1 cellular context compared by ENCODE assay signal in the genomic region with DNA sequence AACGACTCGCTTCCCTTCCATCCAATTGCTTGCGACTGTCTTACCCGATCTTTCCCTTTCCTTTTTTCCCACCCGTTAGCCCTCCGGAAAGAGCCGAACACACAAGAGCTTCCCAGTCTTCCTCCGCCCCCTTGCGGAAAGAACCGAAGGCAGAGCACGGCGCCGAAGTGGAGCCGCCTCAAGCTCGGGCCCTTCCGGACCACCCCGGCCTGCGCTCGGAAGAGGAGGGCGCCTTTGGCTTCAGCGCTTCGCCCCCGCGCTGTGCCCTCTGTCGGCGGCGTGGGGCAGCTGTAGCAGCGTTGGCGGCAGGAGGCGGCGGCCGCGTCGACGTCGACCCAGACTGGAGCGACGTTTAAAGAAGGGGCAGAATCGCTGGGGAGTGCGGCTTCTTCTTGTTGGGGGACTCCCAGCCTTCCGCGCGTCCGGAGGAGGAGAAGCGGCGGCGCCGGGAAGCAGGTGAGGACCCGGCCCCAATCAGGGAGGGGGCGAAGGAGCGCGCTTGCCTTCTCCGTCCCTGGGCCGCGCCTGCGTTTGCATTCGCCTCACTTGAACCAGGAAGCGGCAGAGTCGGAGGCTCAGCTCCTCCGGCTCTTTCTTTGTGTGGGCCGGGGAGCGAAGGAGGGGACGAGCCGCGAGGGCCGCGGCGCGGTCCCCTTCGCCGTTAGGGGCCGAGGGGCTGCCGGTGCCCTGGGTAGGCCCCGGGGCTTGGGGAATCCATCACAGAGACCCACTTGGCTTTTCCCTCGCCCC.
TF ChIP-seq lines count a peak whose summit lies in the region.

A gene with protein sequence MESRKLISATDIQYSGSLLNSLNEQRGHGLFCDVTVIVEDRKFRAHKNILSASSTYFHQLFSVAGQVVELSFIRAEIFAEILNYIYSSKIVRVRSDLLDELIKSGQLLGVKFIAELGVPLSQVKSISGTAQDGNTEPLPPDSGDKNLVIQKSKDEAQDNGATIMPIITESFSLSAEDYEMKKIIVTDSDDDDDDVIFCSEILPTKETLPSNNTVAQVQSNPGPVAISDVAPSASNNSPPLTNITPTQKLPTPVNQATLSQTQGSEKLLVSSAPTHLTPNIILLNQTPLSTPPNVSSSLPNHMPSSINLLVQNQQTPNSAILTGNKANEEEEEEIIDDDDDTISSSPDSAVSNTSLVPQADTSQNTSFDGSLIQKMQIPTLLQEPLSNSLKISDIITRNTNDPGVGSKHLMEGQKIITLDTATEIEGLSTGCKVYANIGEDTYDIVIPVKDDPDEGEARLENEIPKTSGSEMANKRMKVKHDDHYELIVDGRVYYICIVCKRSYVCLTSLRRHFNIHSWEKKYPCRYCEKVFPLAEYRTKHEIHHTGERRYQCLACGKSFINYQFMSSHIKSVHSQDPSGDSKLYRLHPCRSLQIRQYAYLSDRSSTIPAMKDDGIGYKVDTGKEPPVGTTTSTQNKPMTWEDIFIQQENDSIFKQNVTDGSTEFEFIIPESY (plus strand): TSS at position 291 of the 750 bp plus-strand sequence. CDS start 2,604 bp downstream, outside the sequence.

TF ChIP-seq in K562, 482 proteins besides CTCF, POLR2A, EP300 and RAD21 (continued from another document and continues in another):
- TF ChIP-seq ETV5 (CRISPR knock-in tag; IDR thresholded peaks at IDR 0.05; ENCODE audit: low read depth) (peak; percentile 72), NELFE (IDR thresholded peaks at IDR 0.05; ENCODE audit: insufficient read depth, insufficient read length) (no peak), ARNT (IDR thresholded peaks at IDR 0.05) (no peak), SIRT6 (IDR thresholded peaks at IDR 0.05; ENCODE audit: low read depth, low read length) (no peak), ETV6 (IDR thresholded peaks at IDR 0.05; ENCODE audit: borderline replicate concordance in 1 of 2, low read depth in 2 of 2, low read length in 1 of 2) (no peak), ETV6 (CRISPR knock-in tag; IDR thresholded peaks at IDR 0.05; ENCODE audit: borderline replicate concordance) (no peak), ZNF124 (CRISPR knock-in tag; IDR thresholded peaks at IDR 0.05) (no peak), HDAC6 (IDR thresholded peaks at IDR 0.05; ENCODE audit: low read depth, low read length) (no peak), ZNF717 (CRISPR knock-in tag; IDR thresholded peaks at IDR 0.05) (no peak), YBX1 (IDR thresholded peaks at IDR 0.05) (no peak), MYBL2 (IDR thresholded peaks at IDR 0.05; ENCODE audit: low read depth) (no peak), MYBL2 (CRISPR knock-in tag; IDR thresholded peaks at IDR 0.05; ENCODE audit: borderline replicate concordance) (no peak), ZNF507 (tag; conservative IDR thresholded peaks at IDR 0.05) (no peak), CREM (IDR thresholded peaks at IDR 0.05; ENCODE audit: low read depth) (peak; percentile 84), NRF1 (conservative IDR thresholded peaks at IDR 0.05 in 1 of 2, IDR thresholded peaks at IDR 0.05 in 1 of 2) (peak; percentile 68 to 77), SMARCE1 (IDR thresholded peaks at IDR 0.05) (no peak), MAZ (CRISPR knock-in tag; conservative IDR thresholded peaks at IDR 0.05 in 1 of 2, IDR thresholded peaks at IDR 0.05 in 1 of 2) (peak; percentile 75 to 92), TBP (optimal IDR thresholded peaks at IDR 0.05; ENCODE audit: low read depth, low read length) (peak; percentile 47), GTF2F1 (IDR thresholded peaks at IDR 0.05; ENCODE audit: low read depth, low read length) (0 out of 2 replicates have a peak, but pooled peaks have one; percentile 40), KAT7 (CRISPR knock-in tag; IDR thresholded peaks at IDR 0.05; ENCODE audit: borderline replicate concordance) (peak; percentile 89; the same call in 1 of the 2 replicates), POLR2G (IDR thresholded peaks at IDR 0.05; ENCODE audit: low read depth, low read length) (peak; percentile 90), FOXP1 (CRISPR knock-in tag; IDR thresholded peaks at IDR 0.05) (peak; percentile 83), FUS (optimal IDR thresholded peaks at IDR 0.05; ENCODE audit: low read depth, low read length) (no peak), ZNF282 (CRISPR knock-in tag; IDR thresholded peaks at IDR 0.05) (no peak; the same call in 1 of the 2 replicates), SMARCC2 (IDR thresholded peaks at IDR 0.05; ENCODE audit: low read depth) (no peak), RBM15 (IDR thresholded peaks at IDR 0.05; ENCODE audit: insufficient read depth, low read length) (no peak), GATAD2B (IDR thresholded peaks at IDR 0.05; ENCODE audit: borderline replicate concordance) (no peak), ATF1 (CRISPR knock-in tag; IDR thresholded peaks at IDR 0.05) (no peak), ATF1 (tag; IDR thresholded peaks at IDR 0.05) (peak; percentile 83), U2AF1 (optimal IDR thresholded peaks at IDR 0.05; ENCODE audit: low read depth, low read length) (peak; percentile 61), L3MBTL2 (IDR thresholded peaks at IDR 0.05) (peak; percentile 99), FOXM1 (IDR thresholded peaks at IDR 0.05; ENCODE audit: low read depth) (no peak), FOXM1 (CRISPR knock-in tag; IDR thresholded peaks at IDR 0.05; ENCODE audit: low read depth) (0 out of 2 replicates have a peak, but pooled peaks have one; percentile 54), NR1H2 (CRISPR knock-in tag; IDR thresholded peaks at IDR 0.05) (peak; percentile 52; the same call in 1 of the 2 replicates), CXXC5 (CRISPR knock-in tag; IDR thresholded peaks at IDR 0.05) (peak; percentile 92), YY1 (IDR thresholded peaks at IDR 0.05; ENCODE audit: borderline replicate concordance in 1 of 3, control insufficient read depth in 1 of 3, extremely low read depth in 1 of 3, insufficient read depth in 3 of 3, insufficient read length in 1 of 3, insufficient replicate concordance in 2 of 3, low read depth in 1 of 3, low read length in 2 of 3) (peak in 1 of 3 experiments; percentile 47), ZNF3 (CRISPR knock-in tag; IDR thresholded peaks at IDR 0.05) (no peak), POLR2AphosphoS2 (IDR thresholded peaks at IDR 0.05; ENCODE audit: low read length) (no peak), ZNF75A (CRISPR knock-in tag; IDR thresholded peaks at IDR 0.05) (no peak), NBN (IDR thresholded peaks at IDR 0.05; ENCODE audit: low read depth) (peak; percentile 54; the same call in 1 of the 2 replicates), ZKSCAN1 (IDR thresholded peaks at IDR 0.05; ENCODE audit: low read depth, low read length) (peak; percentile 54; the same call in 1 of the 2 replicates)
- TF ChIP-seq, protein P1, sequence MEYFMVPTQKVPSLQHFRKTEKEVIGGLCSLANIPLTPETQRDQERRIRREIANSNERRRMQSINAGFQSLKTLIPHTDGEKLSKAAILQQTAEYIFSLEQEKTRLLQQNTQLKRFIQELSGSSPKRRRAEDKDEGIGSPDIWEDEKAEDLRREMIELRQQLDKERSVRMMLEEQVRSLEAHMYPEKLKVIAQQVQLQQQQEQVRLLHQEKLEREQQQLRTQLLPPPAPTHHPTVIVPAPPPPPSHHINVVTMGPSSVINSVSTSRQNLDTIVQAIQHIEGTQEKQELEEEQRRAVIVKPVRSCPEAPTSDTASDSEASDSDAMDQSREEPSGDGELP (CRISPR knock-in tag; IDR thresholded peaks at IDR 0.05; ENCODE audit: borderline replicate concordance), result peak; percentile 94
- TF ChIP-seq, protein P2, sequence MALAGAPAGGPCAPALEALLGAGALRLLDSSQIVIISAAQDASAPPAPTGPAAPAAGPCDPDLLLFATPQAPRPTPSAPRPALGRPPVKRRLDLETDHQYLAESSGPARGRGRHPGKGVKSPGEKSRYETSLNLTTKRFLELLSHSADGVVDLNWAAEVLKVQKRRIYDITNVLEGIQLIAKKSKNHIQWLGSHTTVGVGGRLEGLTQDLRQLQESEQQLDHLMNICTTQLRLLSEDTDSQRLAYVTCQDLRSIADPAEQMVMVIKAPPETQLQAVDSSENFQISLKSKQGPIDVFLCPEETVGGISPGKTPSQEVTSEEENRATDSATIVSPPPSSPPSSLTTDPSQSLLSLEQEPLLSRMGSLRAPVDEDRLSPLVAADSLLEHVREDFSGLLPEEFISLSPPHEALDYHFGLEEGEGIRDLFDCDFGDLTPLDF (CRISPR knock-in tag; IDR thresholded peaks at IDR 0.05), result peak; percentile 53; the same call in 1 of the 2 replicates
- TF ChIP-seq, protein P3, sequence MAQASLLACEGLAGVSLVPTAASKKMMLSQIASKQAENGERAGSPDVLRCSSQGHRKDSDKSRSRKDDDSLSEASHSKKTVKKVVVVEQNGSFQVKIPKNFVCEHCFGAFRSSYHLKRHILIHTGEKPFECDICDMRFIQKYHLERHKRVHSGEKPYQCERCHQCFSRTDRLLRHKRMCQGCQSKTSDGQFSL (CRISPR knock-in tag; IDR thresholded peaks at IDR 0.05), result no peak; the same call in 1 of the 2 replicates
- TF ChIP-seq, protein P3 (tag; IDR thresholded peaks at IDR 0.05), result no peak
- TF ChIP-seq, protein P4, sequence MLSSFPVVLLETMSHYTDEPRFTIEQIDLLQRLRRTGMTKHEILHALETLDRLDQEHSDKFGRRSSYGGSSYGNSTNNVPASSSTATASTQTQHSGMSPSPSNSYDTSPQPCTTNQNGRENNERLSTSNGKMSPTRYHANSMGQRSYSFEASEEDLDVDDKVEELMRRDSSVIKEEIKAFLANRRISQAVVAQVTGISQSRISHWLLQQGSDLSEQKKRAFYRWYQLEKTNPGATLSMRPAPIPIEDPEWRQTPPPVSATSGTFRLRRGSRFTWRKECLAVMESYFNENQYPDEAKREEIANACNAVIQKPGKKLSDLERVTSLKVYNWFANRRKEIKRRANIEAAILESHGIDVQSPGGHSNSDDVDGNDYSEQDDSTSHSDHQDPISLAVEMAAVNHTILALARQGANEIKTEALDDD (IDR thresholded peaks at IDR 0.05), result no peak
- TF ChIP-seq, protein P5, sequence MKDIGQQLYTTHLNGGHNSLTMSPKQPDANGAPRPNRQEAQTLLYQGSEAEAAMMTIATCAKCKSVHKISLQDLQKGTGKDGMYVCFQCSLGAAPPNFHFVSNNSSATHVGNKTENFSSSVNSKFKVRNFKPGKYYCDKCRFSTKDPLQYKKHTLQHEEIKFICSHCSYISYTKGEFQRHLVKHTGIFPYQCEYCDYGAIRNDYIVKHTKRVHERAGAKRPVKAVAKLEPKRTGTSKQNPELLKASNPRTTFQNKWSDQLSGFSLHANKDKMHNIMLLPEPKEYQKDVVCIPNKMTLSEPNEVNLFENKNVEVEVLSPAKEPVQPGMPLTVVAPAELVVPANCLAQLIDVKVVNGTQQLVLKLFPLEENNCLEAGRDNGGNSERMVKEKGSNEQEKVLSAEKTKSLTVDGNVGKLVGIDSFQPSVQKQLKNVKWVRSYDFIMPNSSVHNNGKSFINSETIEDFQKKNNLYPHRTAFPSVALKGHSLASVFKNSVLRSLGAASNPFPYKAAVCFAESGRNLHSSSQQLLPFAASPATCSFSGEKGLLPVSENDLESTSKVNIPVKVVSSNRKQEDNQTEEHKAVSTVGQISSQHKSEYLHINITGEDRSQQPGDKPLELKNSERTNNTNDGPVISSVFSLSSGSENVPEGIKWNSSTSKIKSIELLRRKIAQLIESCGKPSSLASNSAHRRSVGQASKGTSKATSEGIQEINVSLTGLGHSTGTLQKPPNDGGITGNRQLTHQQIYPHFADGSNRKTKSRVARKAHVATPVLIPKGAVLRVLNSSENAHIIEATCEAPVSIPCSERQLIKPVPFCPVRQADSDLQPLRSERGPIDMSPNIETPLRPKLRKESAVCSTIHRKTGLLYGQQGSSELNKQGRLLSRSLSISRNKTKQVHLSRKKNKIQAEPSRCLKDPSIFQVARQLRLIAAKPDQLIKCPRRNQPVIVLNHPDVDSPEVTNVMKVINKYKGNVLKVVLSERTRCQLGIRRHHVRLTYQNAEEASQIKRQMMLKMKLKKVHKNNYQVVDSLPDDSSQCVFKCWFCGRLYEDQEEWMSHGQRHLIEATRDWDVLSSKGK (CRISPR knock-in tag; IDR thresholded peaks at IDR 0.05), result no peak
- TF ChIP-seq, protein P6, sequence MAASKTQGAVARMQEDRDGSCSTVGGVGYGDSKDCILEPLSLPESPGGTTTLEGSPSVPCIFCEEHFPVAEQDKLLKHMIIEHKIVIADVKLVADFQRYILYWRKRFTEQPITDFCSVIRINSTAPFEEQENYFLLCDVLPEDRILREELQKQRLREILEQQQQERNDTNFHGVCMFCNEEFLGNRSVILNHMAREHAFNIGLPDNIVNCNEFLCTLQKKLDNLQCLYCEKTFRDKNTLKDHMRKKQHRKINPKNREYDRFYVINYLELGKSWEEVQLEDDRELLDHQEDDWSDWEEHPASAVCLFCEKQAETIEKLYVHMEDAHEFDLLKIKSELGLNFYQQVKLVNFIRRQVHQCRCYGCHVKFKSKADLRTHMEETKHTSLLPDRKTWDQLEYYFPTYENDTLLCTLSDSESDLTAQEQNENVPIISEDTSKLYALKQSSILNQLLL (CRISPR knock-in tag; IDR thresholded peaks at IDR 0.05; ENCODE audit: borderline replicate concordance), result no peak
- TF ChIP-seq, protein P7, sequence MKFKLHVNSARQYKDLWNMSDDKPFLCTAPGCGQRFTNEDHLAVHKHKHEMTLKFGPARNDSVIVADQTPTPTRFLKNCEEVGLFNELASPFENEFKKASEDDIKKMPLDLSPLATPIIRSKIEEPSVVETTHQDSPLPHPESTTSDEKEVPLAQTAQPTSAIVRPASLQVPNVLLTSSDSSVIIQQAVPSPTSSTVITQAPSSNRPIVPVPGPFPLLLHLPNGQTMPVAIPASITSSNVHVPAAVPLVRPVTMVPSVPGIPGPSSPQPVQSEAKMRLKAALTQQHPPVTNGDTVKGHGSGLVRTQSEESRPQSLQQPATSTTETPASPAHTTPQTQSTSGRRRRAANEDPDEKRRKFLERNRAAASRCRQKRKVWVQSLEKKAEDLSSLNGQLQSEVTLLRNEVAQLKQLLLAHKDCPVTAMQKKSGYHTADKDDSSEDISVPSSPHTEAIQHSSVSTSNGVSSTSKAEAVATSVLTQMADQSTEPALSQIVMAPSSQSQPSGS (CRISPR knock-in tag; IDR thresholded peaks at IDR 0.05), result no peak
- TF ChIP-seq, protein P8, sequence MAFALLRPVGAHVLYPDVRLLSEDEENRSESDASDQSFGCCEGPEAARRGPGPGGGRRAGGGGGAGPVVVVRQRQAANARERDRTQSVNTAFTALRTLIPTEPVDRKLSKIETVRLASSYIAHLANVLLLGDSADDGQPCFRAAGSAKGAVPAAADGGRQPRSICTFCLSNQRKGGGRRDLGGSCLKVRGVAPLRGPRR (CRISPR knock-in tag; IDR thresholded peaks at IDR 0.05), result no peak
- TF ChIP-seq, protein P9, sequence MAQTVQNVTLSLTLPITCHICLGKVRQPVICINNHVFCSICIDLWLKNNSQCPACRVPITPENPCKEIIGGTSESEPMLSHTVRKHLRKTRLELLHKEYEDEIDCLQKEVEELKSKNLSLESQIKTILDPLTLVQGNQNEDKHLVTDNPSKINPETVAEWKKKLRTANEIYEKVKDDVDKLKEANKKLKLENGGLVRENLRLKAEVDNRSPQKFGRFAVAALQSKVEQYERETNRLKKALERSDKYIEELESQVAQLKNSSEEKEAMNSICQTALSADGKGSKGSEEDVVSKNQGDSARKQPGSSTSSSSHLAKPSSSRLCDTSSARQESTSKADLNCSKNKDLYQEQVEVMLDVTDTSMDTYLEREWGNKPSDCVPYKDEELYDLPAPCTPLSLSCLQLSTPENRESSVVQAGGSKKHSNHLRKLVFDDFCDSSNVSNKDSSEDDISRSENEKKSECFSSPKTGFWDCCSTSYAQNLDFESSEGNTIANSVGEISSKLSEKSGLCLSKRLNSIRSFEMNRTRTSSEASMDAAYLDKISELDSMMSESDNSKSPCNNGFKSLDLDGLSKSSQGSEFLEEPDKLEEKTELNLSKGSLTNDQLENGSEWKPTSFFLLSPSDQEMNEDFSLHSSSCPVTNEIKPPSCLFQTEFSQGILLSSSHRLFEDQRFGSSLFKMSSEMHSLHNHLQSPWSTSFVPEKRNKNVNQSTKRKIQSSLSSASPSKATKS (CRISPR knock-in tag; IDR thresholded peaks at IDR 0.05), result no peak
